ENCODE assay signal across 1 cellular context in the genomic region with DNA sequence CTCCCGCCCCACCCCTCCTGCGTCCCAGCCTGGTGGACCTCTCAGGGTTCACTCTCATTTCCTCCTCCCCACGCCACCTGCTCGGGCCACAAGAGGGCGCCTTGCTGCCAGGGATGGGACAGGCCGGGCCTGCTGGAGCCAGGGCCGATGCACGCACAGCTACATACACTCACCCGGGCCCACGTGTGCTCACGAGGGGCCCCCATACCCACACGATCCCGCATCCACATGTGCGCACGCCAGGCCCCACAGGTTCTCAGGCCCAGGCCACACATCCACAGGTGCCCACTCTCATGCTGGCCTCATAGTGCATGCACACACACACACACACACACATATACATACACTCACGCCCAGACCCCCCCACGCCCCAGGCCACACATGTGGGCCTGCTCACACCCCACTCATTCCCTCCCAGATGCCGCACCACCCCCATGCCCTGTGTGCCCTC.
TF ChIP-seq lines count a peak whose summit lies in the region.

No MANE protein-coding gene starts in this region.

TF ChIP-seq in HepG2, 621 proteins besides CTCF, POLR2A, EP300 and RAD21 (continued from another document):
- TF ChIP-seq, protein P1, sequence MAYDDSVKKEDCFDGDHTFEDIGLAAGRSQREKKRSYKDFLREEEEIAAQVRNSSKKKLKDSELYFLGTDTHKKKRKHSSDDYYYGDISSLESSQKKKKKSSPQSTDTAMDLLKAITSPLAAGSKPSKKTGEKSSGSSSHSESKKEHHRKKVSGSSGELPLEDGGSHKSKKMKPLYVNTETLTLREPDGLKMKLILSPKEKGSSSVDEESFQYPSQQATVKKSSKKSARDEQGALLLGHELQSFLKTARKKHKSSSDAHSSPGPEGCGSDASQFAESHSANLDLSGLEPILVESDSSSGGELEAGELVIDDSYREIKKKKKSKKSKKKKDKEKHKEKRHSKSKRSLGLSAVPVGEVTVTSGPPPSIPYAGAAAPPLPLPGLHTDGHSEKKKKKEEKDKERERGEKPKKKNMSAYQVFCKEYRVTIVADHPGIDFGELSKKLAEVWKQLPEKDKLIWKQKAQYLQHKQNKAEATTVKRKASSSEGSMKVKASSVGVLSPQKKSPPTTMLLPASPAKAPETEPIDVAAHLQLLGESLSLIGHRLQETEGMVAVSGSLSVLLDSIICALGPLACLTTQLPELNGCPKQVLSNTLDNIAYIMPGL (CRISPR knock-in tag; IDR thresholded peaks at IDR 0.05; ENCODE audit: borderline replicate concordance in 1 of 2, low read depth in 1 of 2) = peak; percentile 65 to 74; a peak in 3 of 4 replicates
- 0 out of 2 replicates have a peak, but pooled peaks have one; percentile 44 for TF ChIP-seq TSC22D2 (CRISPR knock-in tag; IDR thresholded peaks at IDR 0.05; ENCODE audit: borderline replicate concordance)
- 0 out of 2 replicates have a peak, but pooled peaks have one; percentile 32 for TF ChIP-seq KAT8 (CRISPR knock-in tag; IDR thresholded peaks at IDR 0.05)
- TF ChIP-seq KAT2B (IDR thresholded peaks at IDR 0.05; ENCODE audit: borderline replicate concordance, low read depth, low read length) = no peak
- TF ChIP-seq ELF3 (CRISPR knock-in tag; IDR thresholded peaks at IDR 0.05) = peak; percentile 77; the same call in 1 of the 2 replicates
- TF ChIP-seq MTA1 (CRISPR knock-in tag; IDR thresholded peaks at IDR 0.05; ENCODE audit: borderline replicate concordance) = peak; percentile 63; the same call in 1 of the 2 replicates
- TF ChIP-seq ZNF383 (CRISPR knock-in tag; IDR thresholded peaks at IDR 0.05; ENCODE audit: borderline replicate concordance) = 0 out of 2 replicates have a peak, but pooled peaks have one; percentile 12
- 0 out of 2 replicates have a peak, but pooled peaks have one; percentile 31 for TF ChIP-seq AKAP8 (CRISPR knock-in tag; IDR thresholded peaks at IDR 0.05)
- no peak for TF ChIP-seq FOXC1 (CRISPR knock-in tag; IDR thresholded peaks at IDR 0.05; ENCODE audit: borderline replicate concordance)
- TF ChIP-seq MYC (CRISPR knock-in tag; IDR thresholded peaks at IDR 0.05; ENCODE audit: borderline replicate concordance) = peak; percentile 68; the same call in 1 of the 2 replicates
- peak; percentile 90; the same call in 1 of the 2 replicates for TF ChIP-seq KDM3A (CRISPR knock-in tag; IDR thresholded peaks at IDR 0.05; ENCODE audit: low read depth)
